24 cellular contexts compared by ENCODE assay signal in the genomic region with DNA sequence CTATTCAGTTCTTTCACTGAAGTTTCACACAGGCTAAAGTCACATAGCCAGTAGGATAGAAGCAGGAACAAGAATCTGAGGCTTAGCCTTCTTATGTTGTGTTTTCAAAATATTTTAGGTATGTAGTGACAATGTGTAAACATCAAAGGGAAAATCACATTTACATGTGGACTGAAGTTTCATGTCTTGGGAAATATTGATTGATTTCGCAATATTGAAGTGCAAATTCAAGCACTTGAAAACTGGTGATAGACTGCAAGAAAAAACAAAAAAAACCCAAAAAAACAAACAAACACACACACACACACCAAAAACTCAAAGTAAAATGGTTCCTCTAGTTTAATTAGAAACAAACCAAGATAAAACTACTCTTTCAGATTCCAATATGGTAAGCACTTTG.
"Had no signal": no experiment of that assay in that cellular context is flagged by ENCODE, and none has a peak within 500 bp of the region (broad histone marks: within the 10 kb centered on the region; RNA-seq: fewer than 3 reads in every experiment).

No MANE protein-coding gene starts in this region.

- DNase-seq: heart right ventricle; hippocampal formation; kidney; left colon; left lung; lower lobe of right lung; mammary epithelial cell; mesenchymal stem cell; naive thymus-derived CD8-positive, alpha-beta T cell; occipital lobe; stimulated activated CD4-positive, alpha-beta T cell treated with anti-CD3 and anti-CD28 coated beads, Interleukin-12 subunit alpha, Interleukin-12 subunit beta, amount 100 ng/mL, for 4 hours; stimulated activated CD4-positive, alpha-beta T cell treated with anti-CD3 and anti-CD28 coated beads, Interleukin-15, amount 100 ng/mL, for 24 hours; stimulated activated CD4-positive, alpha-beta T cell treated with anti-CD3 and anti-CD28 coated beads, Interleukin-2, amount 100 ng/mL, for 24 hours; stimulated activated CD4-positive, alpha-beta T cell treated with anti-CD3 and anti-CD28 coated beads, Interleukin-4, amount 100 ng/mL, for 1 hour; stimulated activated naive B cell treated with anti-CD40 and anti-IgM and Interleukin-4, amounts not matched to agents 10 μg/mL and 1 μg/mL and 100 μg/mL, for 72 hours; tibial artery; upper lobe of right lung had no signal

- H3K9me3 ChIP-seq: lower lobe of right lung, neutrophil, right atrium auricular region, suprapubic skin, thoracic aorta, tibial artery, upper lobe of right lung had no signal

- H3K4me3 ChIP-seq: heart right ventricle, left lung, lower lobe of right lung, right atrium auricular region, skin epidermis, suprapubic skin, thoracic aorta, tibial artery, upper lobe of right lung had no signal

- FAIRE-seq: kidney, urothelium cell line had no signal

- ATAC-seq: heart right ventricle; left colon; lower lobe of right lung; naive thymus-derived CD8-positive, alpha-beta T cell; sciatic nerve; stimulated activated naive B cell treated with anti-CD40 and anti-IgM and Interleukin-4, amounts not matched to agents 10 μg/mL and 1 μg/mL and 100 μg/mL, for 72 hours; upper lobe of right lung had no signal

- H3K27ac ChIP-seq: heart right ventricle, left lung, lower lobe of right lung, neutrophil, right atrium auricular region, skin epidermis, suprapubic skin, thoracic aorta, tibial artery, upper lobe of right lung had no signal

- H3K36me3 ChIP-seq: heart right ventricle, left lung, lower lobe of right lung, neutrophil, right atrium auricular region, suprapubic skin, thoracic aorta, tibial artery, upper lobe of right lung had no signal

- H3K4me1 ChIP-seq: heart right ventricle, left lung, lower lobe of right lung, suprapubic skin, upper lobe of right lung had no signal

- H3K27me3 ChIP-seq: left lung, neutrophil, right atrium auricular region, suprapubic skin, tibial artery, upper lobe of right lung had no signal
